Comparison of ENCODE assay signal across 10 cellular contexts in the genomic region with DNA sequence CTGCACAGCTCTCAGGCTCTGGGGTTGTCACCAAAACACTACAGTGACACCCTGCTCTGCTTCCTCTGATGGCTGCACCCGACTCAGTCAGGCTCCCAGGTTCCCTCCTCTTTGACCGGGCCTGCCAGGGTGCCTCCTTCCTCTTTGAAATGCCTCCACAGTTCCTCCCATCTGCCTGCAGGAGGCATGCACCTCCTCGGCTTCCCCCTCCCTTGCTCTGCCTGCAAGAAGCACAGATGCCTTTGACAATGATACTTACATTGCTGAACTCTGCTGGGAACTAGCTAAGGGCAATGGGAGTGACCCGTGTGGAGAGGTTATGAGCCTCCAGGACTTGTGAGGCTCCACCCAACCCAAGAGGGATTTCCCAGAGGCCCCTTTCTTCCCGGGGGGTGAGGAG.
DNase-seq lines count a peak whose midpoint lies in the region; TF ChIP-seq lines count a peak whose summit lies in the region.
"Had no signal": no experiment of that assay in that cellular context is flagged by ENCODE, and none has a peak within 500 bp of the region (broad histone marks: within the 10 kb centered on the region; RNA-seq: fewer than 3 reads in every experiment).

No MANE protein-coding gene starts in this region.

- TF ChIP-seq CTCF in sigmoid colon (IDR thresholded peaks at IDR 0.05), result no peak

- WGBS in sigmoid colon, 2 donors, result 10 to 13% methylated on average over 5 of the region's 5 CpGs

- H3K27ac ChIP-seq in sigmoid colon, result no peak overlapping the region

- H3K9me3 ChIP-seq in sigmoid colon, result no peaks in the 10 kb centered on the region

- DNase-seq in NCI-H2227 (lab: John Stamatoyannopoulos, UW; ENCODE audit: unreplicated experiment), result peak; percentile 12
- no peak for DNase-seq in NCI-H2227 treated with DMSO at 0.1 percent for 48 hours (lab: John Stamatoyannopoulos, UW)
- peak; percentile 47 for DNase-seq in RPMI7951 (ENCODE audit: low read depth)
- DNase-seq in foreskin melanocyte, result peak; percentile 19
- DNase-seq in skeletal muscle cell (ENCODE audit: low read depth), result peak; percentile 21
- DNase-seq in activated T-cell treated with anti-CD3 and anti-CD28 coated beads for 4 hours, result no peak
- no peak for DNase-seq in sigmoid colon
- DNase-seq in NCI-H510A (lab: John Stamatoyannopoulos, UW), result no peak
- DNase-seq: activated CD4-positive, alpha-beta T cell treated with anti-CD3 and anti-CD28 coated beads, Interleukin-2, amount 10 ng/mL, durations not matched to agents 7 days and 5 days; NCI-H1092 had no signal

- intact Hi-C loops in sigmoid colon (cut with DNase I), result no loop called here

- H3K4me3 ChIP-seq in skeletal muscle cell (ENCODE audit: low read depth, low read length) (no peak overlapping the region), sigmoid colon (no peak overlapping the region)

- no peak for TF ChIP-seq POLR2A in sigmoid colon (IDR thresholded peaks at IDR 0.05)

- TF ChIP-seq EP300 in sigmoid colon (IDR thresholded peaks at IDR 0.05), result no peak

- no peaks in the 10 kb centered on the region for H3K27me3 ChIP-seq in sigmoid colon

- H3K36me3 ChIP-seq in sigmoid colon, result no peaks in the 10 kb centered on the region

- no peaks in the 10 kb centered on the region for H3K4me1 ChIP-seq in sigmoid colon

Comparison
In these comparisons a context has a peak if more than half of its experiments do, and no peak if none do; other contexts are left out.
1. DNase-seq: peak in NCI-H2227 (single experiment), RPMI7951 (single experiment), foreskin melanocyte (single experiment) and skeletal muscle cell (single experiment); none in NCI-H2227 treated with DMSO at 0.1 percent for 48 hours (single experiment), activated T-cell treated with anti-CD3 and anti-CD28 coated beads for 4 hours (single experiment), sigmoid colon (single experiment) and NCI-H510A (single experiment).